In genomic region chr18:37391698-37392548, GRCh38 we compare ENCODE assay signal across 15 cellular contexts.
DNase-seq lines count a peak whose midpoint lies in the region; ATAC-seq and TF ChIP-seq lines count a peak whose summit lies in the region.
"Had no signal": no experiment of that assay in that cellular context is flagged by ENCODE, and none has a peak within 500 bp of the region (broad histone marks: within the 10 kb centered on the region; RNA-seq: fewer than 3 reads in every experiment).

No MANE protein-coding gene starts in this region.

- peaks cover 5% of the 10 kb centered on the region for H3K4me1 Mint-ChIP-seq in type B pancreatic cell (ENCODE audit: unreplicated experiment)
- H3K4me1 Mint-ChIP-seq: activated CD4-positive, alpha-beta T cell treated with anti-CD3 and anti-CD28 coated beads, Interleukin-2, amount 10 ng/mL, durations not matched to agents 7 days and 5 days had no signal

- DNase-seq in MV-4-11 (lab: John Stamatoyannopoulos, UW) (peak; percentile 52), type B pancreatic cell (ENCODE audit: extremely low spot score, unreplicated experiment) (no peak), NOMO-1 (lab: John Stamatoyannopoulos, UW; ENCODE audit: unreplicated experiment in 2 of 2) (no peak), MG63 (no peak), dermis blood vessel endothelial cell (no peak)
- DNase-seq: activated CD4-positive, alpha-beta T cell treated with anti-CD3 and anti-CD28 coated beads, Interleukin-2, amount 10 ng/mL, durations not matched to agents 7 days and 5 days; body of pancreas; CD4-positive, alpha-beta memory T cell; endodermal cell; NCI-H345; Peyer's patch; T-helper 17 cell; thyroid gland had no signal

- H3K27me3 ChIP-seq in MG63: no peaks in the 10 kb centered on the region
- H3K27me3 ChIP-seq: Peyer's patch, thyroid gland had no signal

- H3K9me3 Mint-ChIP-seq in type B pancreatic cell: no peaks in the 10 kb centered on the region
- H3K9me3 Mint-ChIP-seq: activated CD4-positive, alpha-beta T cell treated with anti-CD3 and anti-CD28 coated beads, Interleukin-2, amount 10 ng/mL, durations not matched to agents 7 days and 5 days had no signal

- no peaks in the 10 kb centered on the region; the same call in 1 of the 2 replicates for H3K9me3 ChIP-seq in MG63
- H3K9me3 ChIP-seq: Peyer's patch, thyroid gland had no signal

- no peaks in the 10 kb centered on the region for H3K36me3 Mint-ChIP-seq in type B pancreatic cell
- H3K36me3 Mint-ChIP-seq: CD4-positive, alpha-beta memory T cell had no signal

- H3K27me3 Mint-ChIP-seq in type B pancreatic cell: peaks cover 19% of the 10 kb centered on the region

- H3K4me3 ChIP-seq in MG63: no peak overlapping the region
- H3K4me3 ChIP-seq: body of pancreas, Peyer's patch, thyroid gland had no signal

- H3K36me3 ChIP-seq in MG63: no peaks in the 10 kb centered on the region
- H3K36me3 ChIP-seq: Peyer's patch, thyroid gland had no signal

- peak; percentile 68 for ATAC-seq in GM19328 (IDR thresholded peaks at IDR 0.05; ENCODE audit: unreplicated experiment)
- peak; percentile 71 for ATAC-seq in HG02852 (IDR thresholded peaks at IDR 0.05; ENCODE audit: unreplicated experiment)
- ATAC-seq: body of pancreas, T-helper 17 cell had no signal

- no peak for TF ChIP-seq CTCF in type B pancreatic cell (conservative IDR thresholded peaks at IDR 0.05)

- H3K4me3 Mint-ChIP-seq in type B pancreatic cell: peak overlapping the region; percentile 59
- H3K4me3 Mint-ChIP-seq: activated CD4-positive, alpha-beta T cell treated with anti-CD3 and anti-CD28 coated beads, Interleukin-2, amount 10 ng/mL, durations not matched to agents 7 days and 5 days; CD4-positive, alpha-beta memory T cell; T-helper 17 cell had no signal

- no peak overlapping the region for H3K27ac Mint-ChIP-seq in type B pancreatic cell
- H3K27ac Mint-ChIP-seq: activated CD4-positive, alpha-beta T cell treated with anti-CD3 and anti-CD28 coated beads, Interleukin-2, amount 10 ng/mL, durations not matched to agents 7 days and 5 days; CD4-positive, alpha-beta memory T cell; endodermal cell; T-helper 17 cell had no signal
